Comparison of ENCODE assay signal across 12 cellular contexts in genomic region chr1:224911217-224911616, GRCh38. TPM values are rescaled to one million over a fixed set of nuclear protein-coding genes. Genes with fewer than 3 reads are reported as not detected.
"Had no signal": no experiment of that assay in that cellular context is flagged by ENCODE, and none has a peak within 500 bp of the region (broad histone marks: within the 10 kb centered on the region; RNA-seq: fewer than 3 reads in every experiment).

No MANE protein-coding gene starts in this region.

- H3K4me3 ChIP-seq: GM23248, GM23338, HAP-1 had no signal

- H3K4me1 Mint-ChIP-seq: GM23338, H9 had no signal

- H3K4me2 ChIP-seq: GM23338 had no signal

- H2AFZ ChIP-seq: GM23248, GM23338 had no signal

- H3K27ac ChIP-seq: GM23248 had no signal

- H3K27ac Mint-ChIP-seq: GM23338, H9, HFFc6 had no signal

- FAIRE-seq: H1, H54 had no signal

- DNase-seq: GM23248, GOT3, H7, H9, HCEC 1CT, HFFc6 had no signal

- H3K4me1 ChIP-seq: HAP-1 had no signal

- ATAC-seq: GM23338, HCT116 had no signal

- H3K4me3 Mint-ChIP-seq: GM23338, H9, HFFc6 had no signal

- H3K9ac ChIP-seq: GM23248 had no signal

- H3K36me3 ChIP-seq: HAP-1 had no signal

RNA-seq across cellular contexts. Expression of gene DNAH14, which starts 18.3 kb away (rescaled TPM):
- total RNA-seq: H4 had no signal
